Comparison of ENCODE assay signal across 16 cellular contexts in the genomic region with DNA sequence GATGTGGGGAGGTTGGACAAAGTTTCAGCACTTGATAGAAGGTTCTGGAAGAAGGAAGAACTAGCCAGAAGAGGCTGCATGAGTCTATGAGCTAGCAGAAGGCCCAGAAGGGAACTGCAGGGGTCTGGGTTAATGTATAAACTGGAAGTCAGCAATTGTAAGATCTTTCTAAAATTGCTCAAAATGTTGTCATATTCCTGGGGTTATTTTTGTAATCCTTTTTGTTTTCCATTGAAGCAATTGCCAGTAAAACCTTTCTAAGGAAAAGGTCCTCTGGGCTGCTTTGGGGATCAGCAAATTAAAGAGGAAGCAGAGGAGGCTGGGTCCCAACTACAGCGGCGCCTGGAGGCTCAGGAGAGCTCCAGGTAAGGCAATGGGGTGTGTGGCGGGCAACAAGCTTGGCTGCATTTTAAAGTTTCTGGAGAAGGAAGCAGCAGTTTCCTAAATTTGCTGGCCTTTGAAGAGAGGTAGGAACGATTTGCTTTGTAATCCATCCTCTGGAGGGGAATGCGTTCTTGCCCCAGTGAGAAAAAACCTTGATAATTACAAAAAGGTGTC. TPM values are rescaled to one million over a fixed set of nuclear protein-coding genes. Genes with fewer than 3 reads are reported as not detected.
DNase-seq lines count a peak whose midpoint lies in the region; ATAC-seq and TF ChIP-seq lines count a peak whose summit lies in the region.
"Had no signal": no experiment of that assay in that cellular context is flagged by ENCODE, and none has a peak within 500 bp of the region (broad histone marks: within the 10 kb centered on the region; RNA-seq: fewer than 3 reads in every experiment).

No MANE protein-coding gene starts in this region.

- intact Hi-C loops in lower lobe of right lung (cut with DNase I) = no loop called here

- H3K4me3 ChIP-seq in H7 (ENCODE audit: insufficient read depth, low read depth, low read length) (no peak overlapping the region), brain microvascular endothelial cell (ENCODE audit: low read depth, low read length) (no peak overlapping the region), lower lobe of right lung (no peak overlapping the region)
- H3K4me3 ChIP-seq: GM12878 had no signal

- H3K4me1 ChIP-seq in lower lobe of right lung = peaks cover 37% of the 10 kb centered on the region

- H3K36me3 ChIP-seq in H7 (replicated peaks; ENCODE audit: control insufficient read depth, insufficient read depth, low read length) (no peaks in the 10 kb centered on the region), brain microvascular endothelial cell (replicated peaks) (no peaks in the 10 kb centered on the region), lower lobe of right lung (peaks cover 17% of the 10 kb centered on the region)

- no peak for TF ChIP-seq CTCF in brain microvascular endothelial cell (IDR thresholded peaks at IDR 0.05; ENCODE audit: low read depth, low read length, missing control alignments)
- no peak for TF ChIP-seq CTCF in lower lobe of right lung (IDR thresholded peaks at IDR 0.05)

- no peaks in the 10 kb centered on the region for H3K9me3 ChIP-seq in lower lobe of right lung
- H3K9me3 ChIP-seq: Caco-2 had no signal

- H3K27me3 ChIP-seq in H7 (ENCODE audit: control insufficient read depth, insufficient read depth, low read length) (no peaks in the 10 kb centered on the region), brain microvascular endothelial cell (replicated peaks) (no peaks in the 10 kb centered on the region), lower lobe of right lung (ENCODE audit: low read depth) (no peaks in the 10 kb centered on the region)

- in situ Hi-C loops in brain microvascular endothelial cell (cut with HindIII; ENCODE audit: low pct_ligation_motif_present, low sequenced_read_pairs) = no loop called here

- peak overlapping the region; percentile 81 for H3K27ac ChIP-seq in brain microvascular endothelial cell
- H3K27ac ChIP-seq in lower lobe of right lung = peak overlapping the region; percentile 69
- H3K27ac ChIP-seq in temporal lobe (ENCODE audit: low read depth, low read length) = peak overlapping the region; percentile 31
- H3K27ac ChIP-seq: HL-60 had no signal

- DNase-seq in H7 = peak; percentile 47
- DNase-seq in brain microvascular endothelial cell = no peak
- no peak for DNase-seq in lower lobe of right lung
- DNase-seq in iPS-NIHi7 (ENCODE audit: extremely low spot score) = no peak
- DNase-seq in HK-2 (ENCODE audit: unreplicated experiment) = no peak
- DNase-seq in T1000 (lab: John Stamatoyannopoulos, UW) = no peak
- DNase-seq: activated CD4-positive, alpha-beta T cell treated with anti-CD3 and anti-CD28 coated beads for 36 hours; activated effector memory CD4-positive, alpha-beta T cell treated with Interleukin-2 at 50 U/mL for 16 hours; naive thymus-derived CD4-positive, alpha-beta T cell; NCI-H510A treated with DMSO at 0.1 percent for 48 hours had no signal

- ATAC-seq in lower lobe of right lung = no peak
- no peak for ATAC-seq in GM18511 (IDR thresholded peaks at IDR 0.05; ENCODE audit: unreplicated experiment)
- ATAC-seq: activated CD4-positive, alpha-beta T cell treated with anti-CD3 and anti-CD28 coated beads for 36 hours; GM12878; naive thymus-derived CD4-positive, alpha-beta T cell had no signal

RNA-seq across cellular contexts. Expression of gene ADAMTS15, which starts 29.3 kb away (rescaled TPM):
- total RNA-seq in H7 (2014; rRNA removed; shearing (Covaris generic)) = 0.85 and 1.1 TPM in 2 replicates
- total RNA-seq in lower lobe of right lung = 8.4 TPM
- total RNA-seq in temporal lobe = 2.5 TPM
- total RNA-seq: activated CD4-positive, alpha-beta T cell treated with anti-CD3 and anti-CD28 coated beads for 36 hours; GM12878 had no signal

RNA-seq across cellular contexts. Expression of gene ADAMTS8, which starts 49.3 kb away (rescaled TPM):
- 1.6 TPM in 2 replicates for total RNA-seq in H7 (2014; rRNA removed; shearing (Covaris generic))
- 23.0 TPM for total RNA-seq in lower lobe of right lung
- 2.0 TPM for total RNA-seq in temporal lobe
- total RNA-seq: activated CD4-positive, alpha-beta T cell treated with anti-CD3 and anti-CD28 coated beads for 36 hours; Caco-2; dermis blood vessel endothelial cell; GM12878; naive thymus-derived CD4-positive, alpha-beta T cell had no signal

Comparison
In these comparisons a context has a peak if more than half of its experiments do, and no peak if none do; other contexts are left out.
1. H3K27ac ChIP-seq: peak in every context shown above with its lines; median percentile 81 in brain microvascular endothelial cell; 69 in lower lobe of right lung; 31 in temporal lobe.